In the genomic region with DNA sequence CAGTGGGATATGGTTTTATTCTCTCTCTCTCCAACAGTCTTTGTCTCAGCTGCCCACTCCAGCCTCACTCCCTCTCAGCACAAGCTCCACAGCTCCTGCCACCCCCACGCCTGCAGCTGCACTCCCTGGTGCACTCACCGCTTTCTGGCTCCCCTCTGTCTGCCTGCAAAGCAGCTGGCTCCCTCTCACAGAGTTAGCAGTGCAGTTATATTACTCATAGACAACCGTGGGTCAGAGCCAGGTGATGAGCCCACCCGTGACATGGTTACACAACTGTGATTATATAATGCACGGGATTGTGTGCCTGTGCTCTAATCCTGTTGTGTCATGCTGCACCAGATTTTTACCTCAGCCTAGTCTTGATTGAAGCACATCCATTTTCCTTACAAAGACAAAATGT, we compare ENCODE assay signal across 10 cellular contexts.
DNase-seq lines count a peak whose midpoint lies in the region; ATAC-seq, FAIRE-seq and TF ChIP-seq lines count a peak whose summit lies in the region.
"Had no signal": no experiment of that assay in that cellular context is flagged by ENCODE, and none has a peak within 500 bp of the region (broad histone marks: within the 10 kb centered on the region; RNA-seq: fewer than 3 reads in every experiment).

No MANE protein-coding gene starts in this region.

- H3K27ac ChIP-seq in WERI-Rb-1, result no peak overlapping the region
- H3K27ac ChIP-seq in left ventricle myocardium inferior (replicated peaks), result no peak overlapping the region
- H3K27ac ChIP-seq: right lobe of liver had no signal

- H3K4me1 ChIP-seq in left ventricle myocardium inferior, result peaks cover 6% of the 10 kb centered on the region
- H3K4me1 ChIP-seq: right lobe of liver had no signal

- ATAC-seq in GM21786 (IDR thresholded peaks at IDR 0.05; ENCODE audit: unreplicated experiment) (no peak), HG02938 (IDR thresholded peaks at IDR 0.05; ENCODE audit: unreplicated experiment) (no peak)
- ATAC-seq: right lobe of liver had no signal

- DNase-seq in HTR-8/SVneo (ENCODE audit: insufficient read length, low spot score) (no peak), WERI-Rb-1 (peak; percentile 50), left ventricle myocardium inferior (peak; percentile 23), skeletal muscle cell (ENCODE audit: low read depth) (peak; percentile 24), LoVo (ENCODE audit: low spot score) (no peak)
- no peak for DNase-seq in activated naive CD4-positive, alpha-beta T cell treated with anti-CD3 and anti-CD28 coated beads, Interleukin-2, amount 50 U/mL, for 16 hours
- DNase-seq: right lobe of liver; stimulated activated naive CD4-positive, alpha-beta T cell treated with Interleukin-2 at 50 U/mL for 16 hours had no signal

- FAIRE-seq in HTR-8/SVneo (lab: Jason Lieb, UNC), result peak; percentile 92

- no peak overlapping the region for H3K4me3 ChIP-seq in WERI-Rb-1 (ENCODE audit: low read depth, low read length)
- H3K4me3 ChIP-seq in left ventricle myocardium inferior, result no peak overlapping the region
- H3K4me3 ChIP-seq in skeletal muscle cell (ENCODE audit: low read depth, low read length), result no peak overlapping the region
- H3K4me3 ChIP-seq: right lobe of liver had no signal

- intact Hi-C loops in left ventricle myocardium inferior (cut with micrococcal nuclease), result no loop called here

- no peaks in the 10 kb centered on the region for H3K9me3 ChIP-seq in WERI-Rb-1 (ENCODE audit: severe bottlenecking)
- no peaks in the 10 kb centered on the region for H3K9me3 ChIP-seq in left ventricle myocardium inferior (replicated peaks)
- H3K9me3 ChIP-seq: right lobe of liver had no signal

- no peaks in the 10 kb centered on the region for H3K36me3 ChIP-seq in WERI-Rb-1
- no peaks in the 10 kb centered on the region for H3K36me3 ChIP-seq in left ventricle myocardium inferior
- H3K36me3 ChIP-seq: right lobe of liver had no signal

- no peak for TF ChIP-seq CTCF in WERI-Rb-1 (IDR thresholded peaks at IDR 0.05; ENCODE audit: low read depth, low read length)
- TF ChIP-seq CTCF in left ventricle myocardium inferior (IDR thresholded peaks at IDR 0.05; ENCODE audit: borderline replicate concordance), result no peak

- H3K27me3 ChIP-seq in WERI-Rb-1 (ENCODE audit: insufficient read depth, low read depth, severe bottlenecking) (no peaks in the 10 kb centered on the region), left ventricle myocardium inferior (ENCODE audit: low read depth) (no peaks in the 10 kb centered on the region)
- H3K27me3 ChIP-seq: right lobe of liver had no signal

Comparison
In these comparisons a context has a peak if more than half of its experiments do, and no peak if none do; other contexts are left out.
1. DNase-seq: peak in WERI-Rb-1 (single experiment), left ventricle myocardium inferior (single experiment) and skeletal muscle cell (single experiment); none in HTR-8/SVneo (single experiment), LoVo (single experiment) and activated naive CD4-positive, alpha-beta T cell treated with anti-CD3 and anti-CD28 coated beads, Interleukin-2, amount 50 U/mL, for 16 hours (single experiment).